In the genomic region with DNA sequence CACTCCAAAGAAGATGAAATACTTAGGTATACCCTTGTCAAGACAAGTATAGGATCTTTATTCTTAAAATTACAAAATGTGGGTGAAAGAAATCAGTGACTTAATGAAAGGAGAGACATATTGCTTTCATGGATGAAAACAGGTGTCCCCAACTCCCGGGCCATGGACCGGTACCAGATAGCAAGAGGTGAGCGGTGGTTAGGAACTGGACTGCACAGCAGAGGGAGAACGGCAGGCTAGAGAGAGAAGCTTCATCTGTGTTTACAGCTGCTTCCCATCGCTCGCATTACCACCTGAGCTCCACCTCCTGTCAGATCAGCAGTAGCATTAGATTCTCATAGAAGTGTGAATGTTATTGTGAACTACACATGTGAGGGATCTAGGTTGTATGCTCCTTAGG, we compare ENCODE assay signal across 6 cellular contexts.
"Had no signal": no experiment of that assay in that cellular context is flagged by ENCODE, and none has a peak within 500 bp of the region (broad histone marks: within the 10 kb centered on the region; RNA-seq: fewer than 3 reads in every experiment).

No MANE protein-coding gene starts in this region.

- ATAC-seq: GM23338, K562 had no signal

- DNase-seq: H9, HCEC 1CT, IMR-90, KG1 had no signal

- H3K4me3 Mint-ChIP-seq: GM23338, H9 had no signal

- H3K4me3 ChIP-seq: GM23338, K562 had no signal

- H3K4me1 Mint-ChIP-seq: GM23338, H9 had no signal

- H3K27ac Mint-ChIP-seq: GM23338, H9 had no signal
